ENCODE assay signal across 19 cellular contexts in genomic region chr4:89681671-89682070, GRCh38.
DNase-seq lines count a peak whose midpoint lies in the region; FAIRE-seq and TF ChIP-seq lines count a peak whose summit lies in the region.
"Had no signal": no experiment of that assay in that cellular context is flagged by ENCODE, and none has a peak within 500 bp of the region (broad histone marks: within the 10 kb centered on the region; RNA-seq: fewer than 3 reads in every experiment).

No MANE protein-coding gene starts in this region.

- no peak for TF ChIP-seq POLR2A in suprapubic skin (IDR thresholded peaks at IDR 0.05)

- no peaks in the 10 kb centered on the region for H3K9me3 Mint-ChIP-seq in activated CD4-positive, alpha-beta memory T cell treated with anti-CD3 and anti-CD28 coated beads, Interleukin-2, amount 10 ng/mL, durations not matched to agents 7 days and 5 days
- H3K9me3 Mint-ChIP-seq: dendritic cell treated with granulocyte-macrophage colony-stimulating factor and Interleukin-4, amounts not matched to agents 40 ng/mL and 50 ng/mL, for 4 days had no signal

- H3K4me1 Mint-ChIP-seq in activated CD4-positive, alpha-beta memory T cell treated with anti-CD3 and anti-CD28 coated beads, Interleukin-2, amount 10 ng/mL, durations not matched to agents 7 days and 5 days = peaks cover 4% of the 10 kb centered on the region

- H3K27me3 Mint-ChIP-seq in activated CD4-positive, alpha-beta memory T cell treated with anti-CD3 and anti-CD28 coated beads, Interleukin-2, amount 10 ng/mL, durations not matched to agents 7 days and 5 days = peaks cover 9% of the 10 kb centered on the region
- H3K27me3 Mint-ChIP-seq: dendritic cell treated with granulocyte-macrophage colony-stimulating factor and Interleukin-4, amounts not matched to agents 40 ng/mL and 50 ng/mL, for 4 days had no signal

- no peak for TF ChIP-seq CTCF in suprapubic skin (IDR thresholded peaks at IDR 0.05)

- no peak overlapping the region for H3K27ac Mint-ChIP-seq in activated CD4-positive, alpha-beta memory T cell treated with anti-CD3 and anti-CD28 coated beads, Interleukin-2, amount 10 ng/mL, durations not matched to agents 7 days and 5 days
- H3K27ac Mint-ChIP-seq: dendritic cell treated with granulocyte-macrophage colony-stimulating factor and Interleukin-4, amounts not matched to agents 40 ng/mL and 50 ng/mL, for 4 days; T-cell had no signal

- DNase-seq in NCI-H748 treated with DMSO at 0.1 percent for 48 hours (lab: John Stamatoyannopoulos, UW) = peak; percentile 6
- no peak for DNase-seq in NCI-H748 (lab: John Stamatoyannopoulos, UW; ENCODE audit: unreplicated experiment)
- no peak for DNase-seq in suprapubic skin (ENCODE audit: low spot score in 2 of 2)
- DNase-seq in NCI-H2029 treated with DMSO at 0.1 percent for 48 hours (lab: John Stamatoyannopoulos, UW) = no peak
- DNase-seq in activated CD4-positive, alpha-beta memory T cell treated with anti-CD3 and anti-CD28 coated beads, Interleukin-2, amount 10 ng/mL, durations not matched to agents 7 days and 5 days = no peak
- DNase-seq in activated gamma-delta T cell treated with Interleukin-2 at 50 U/mL for 16 hours = no peak
- DNase-seq: 8988T; activated gamma-delta T cell; EL; foreskin melanocyte; IMR-90; nucleus accumbens; stimulated activated CD4-positive, alpha-beta T cell treated with anti-CD3 and anti-CD28 coated beads, Interleukin-12 subunit alpha, Interleukin-12 subunit beta, amount 100 ng/mL, for 4 hours; T-cell; upper lobe of right lung had no signal

- no peaks in the 10 kb centered on the region for H3K27me3 ChIP-seq in iPS-15b (ENCODE audit: control insufficient read depth, insufficient read depth, low read length)
- H3K27me3 ChIP-seq in suprapubic skin = no peaks in the 10 kb centered on the region
- H3K27me3 ChIP-seq: left lung, upper lobe of right lung had no signal

- peak; percentile 49 for FAIRE-seq in colon (lab: Jason Lieb, UNC)

- H3K4me3 ChIP-seq in iPS-15b (ENCODE audit: low read depth, low read length) (peak overlapping the region; percentile 72), suprapubic skin (peak overlapping the region; percentile 20)
- H3K4me3 ChIP-seq: left lung, upper lobe of right lung had no signal

- H3K9ac ChIP-seq in iPS-15b (ENCODE audit: low read depth, low read length) = peak overlapping the region; percentile 82

- no peak overlapping the region for H3K4me3 Mint-ChIP-seq in activated CD4-positive, alpha-beta memory T cell treated with anti-CD3 and anti-CD28 coated beads, Interleukin-2, amount 10 ng/mL, durations not matched to agents 7 days and 5 days
- H3K4me3 Mint-ChIP-seq: dendritic cell treated with granulocyte-macrophage colony-stimulating factor and Interleukin-4, amounts not matched to agents 40 ng/mL and 50 ng/mL, for 4 days; T-cell had no signal

- WGBS in suprapubic skin = 91% methylated on average over 1 of the region's 1 CpG

- CTCF ChIA-PET in activated CD4-positive, alpha-beta memory T cell treated with anti-CD3 and anti-CD28 coated beads, Interleukin-2, amount 10 ng/mL, durations not matched to agents 7 days and 5 days (lab: Charles Lee) = no interaction called here

- TF ChIP-seq EP300 in suprapubic skin (IDR thresholded peaks at IDR 0.05) = no peak

- no peaks in the 10 kb centered on the region for H3K36me3 ChIP-seq in iPS-15b (ENCODE audit: control insufficient read depth, insufficient read depth, low read length)
- no peaks in the 10 kb centered on the region for H3K36me3 ChIP-seq in suprapubic skin
- H3K36me3 ChIP-seq: left lung, upper lobe of right lung had no signal

- peak overlapping the region; percentile 20 for H3K27ac ChIP-seq in suprapubic skin
- H3K27ac ChIP-seq: left lung, upper lobe of right lung had no signal

- H3K4me1 ChIP-seq in iPS-15b (ENCODE audit: control insufficient read depth, insufficient read depth, low read length) = peaks cover 11% of the 10 kb centered on the region
- no peaks in the 10 kb centered on the region for H3K4me1 ChIP-seq in suprapubic skin
- H3K4me1 ChIP-seq: left lung, upper lobe of right lung had no signal

- H3K9me3 ChIP-seq in iPS-15b (ENCODE audit: control insufficient read depth, insufficient read depth, low read length) (no peaks in the 10 kb centered on the region), suprapubic skin (peaks cover 4% of the 10 kb centered on the region)
- H3K9me3 ChIP-seq: upper lobe of right lung had no signal

- POLR2A ChIA-PET in activated CD4-positive, alpha-beta memory T cell treated with anti-CD3 and anti-CD28 coated beads, Interleukin-2, amount 10 ng/mL, durations not matched to agents 7 days and 5 days (lab: Charles Lee) = interaction anchor here (0.7 kb wide), 1 partner anchor 84 kb away, joined by 3 read pairs; no protein-coding TSS in a partner anchor

- no peaks in the 10 kb centered on the region for H3K36me3 Mint-ChIP-seq in activated CD4-positive, alpha-beta memory T cell treated with anti-CD3 and anti-CD28 coated beads, Interleukin-2, amount 10 ng/mL, durations not matched to agents 7 days and 5 days (ENCODE audit: low read depth)
- H3K36me3 Mint-ChIP-seq: T-cell had no signal
